24 cellular contexts compared by ENCODE assay signal in genomic region chr4:130266814-130267213, GRCh38.
DNase-seq lines count a peak whose midpoint lies in the region; ATAC-seq, FAIRE-seq and TF ChIP-seq lines count a peak whose summit lies in the region.
"Had no signal": no experiment of that assay in that cellular context is flagged by ENCODE, and none has a peak within 500 bp of the region (broad histone marks: within the 10 kb centered on the region; RNA-seq: fewer than 3 reads in every experiment).

No MANE protein-coding gene starts in this region.

- TF ChIP-seq EP300 in A549 (IDR thresholded peaks at IDR 0.05), result no peak

- peaks cover 40% of the 10 kb centered on the region for H3K9me3 Mint-ChIP-seq in endodermal cell

- H3K4me2 ChIP-seq in A549, result no peak overlapping the region

- WGBS in A549 (ENCODE audit: missing lambda C conversion rate), result 0% methylated on average over 2 of the region's 2 CpGs
- WGBS in endodermal cell (ENCODE audit: insufficient coverage in 1 of 2, insufficient read length in 1 of 2), 2 experiments, result 79% methylated on average over 2 of the region's 2 CpGs; no CpG with 5 or more reads in 1 of the 2 experiments

- TF ChIP-seq RAD21 in A549 (conservative IDR thresholded peaks at IDR 0.05 in 1 of 2, IDR thresholded peaks at IDR 0.05 in 1 of 2), result no peak

- TF ChIP-seq POLR2A in A549 (IDR thresholded peaks at IDR 0.05; ENCODE audit: low read length), result no peak
- no peak for TF ChIP-seq POLR2A in H54 (IDR thresholded peaks at IDR 0.05; ENCODE audit: low read depth, low read length)

- POLR2A ChIA-PET in A549 (lab: Yijun Ruan, JAX) (no interaction called here), HEK293 (lab: Yijun Ruan, JAX) (no interaction called here)

- peaks cover 12% of the 10 kb centered on the region for H3K36me3 Mint-ChIP-seq in endodermal cell (ENCODE audit: low read depth)
- H3K36me3 Mint-ChIP-seq: CD14-positive monocyte; CD4-positive, alpha-beta memory T cell; CD4-positive, CD25-positive, alpha-beta regulatory T cell; CD8-positive, alpha-beta memory T cell had no signal

- H3K36me3 ChIP-seq in HEK293 (ENCODE audit: control insufficient read depth in 2 of 2, insufficient read depth in 1 of 2, low read length in 2 of 2) (no peaks in the 10 kb centered on the region), endodermal cell (ENCODE audit: control insufficient read depth, insufficient read depth, low read length) (no peaks in the 10 kb centered on the region)

- no peak for FAIRE-seq in A549 (lab: Jason Lieb, UNC)
- FAIRE-seq in H54 (lab: Jason Lieb, UNC), result no peak
- FAIRE-seq: GM12878, GM12892, GM18507 had no signal

- no peak for DNase-seq in A549 (ENCODE audit: low read depth in 1 of 2, low spot score in 1 of 2)
- no peak for DNase-seq in endodermal cell
- no peak for DNase-seq in central memory CD4-positive, alpha-beta T cell
- no peak for DNase-seq in H54 (ENCODE audit: insufficient read length, low spot score)
- DNase-seq: ACHN; C1 segment of cervical spinal cord; CD4-positive, alpha-beta memory T cell; CD4-positive, CD25-positive, alpha-beta regulatory T cell; CD8-positive, alpha-beta memory T cell; COR-L47; DMS 273 treated with DMSO at 0.1 percent for 48 hours; DMS153; DMS53; DMS79; DND-41; EL; GDM1 had no signal

- H3K4me1 ChIP-seq in A549 (no peaks in the 10 kb centered on the region), HEK293 (ENCODE audit: control insufficient read depth, insufficient read depth, low read length) (no peaks in the 10 kb centered on the region), endodermal cell (ENCODE audit: control insufficient read depth, insufficient read depth, low read length) (no peaks in the 10 kb centered on the region)

- no peak overlapping the region for H3K27ac Mint-ChIP-seq in endodermal cell
- H3K27ac Mint-ChIP-seq: B cell; CD14-positive monocyte; CD4-positive, alpha-beta memory T cell; CD4-positive, CD25-positive, alpha-beta regulatory T cell; CD8-positive, alpha-beta memory T cell had no signal

- H3K4me1 Mint-ChIP-seq in endodermal cell, result no peaks in the 10 kb centered on the region
- H3K4me1 Mint-ChIP-seq: B cell; CD14-positive monocyte; CD4-positive, alpha-beta memory T cell; CD4-positive, CD25-positive, alpha-beta regulatory T cell; CD8-positive, alpha-beta memory T cell had no signal

- no peak for TF ChIP-seq CTCF in A549 (IDR thresholded peaks at IDR 0.05)
- TF ChIP-seq CTCF in HEK293 (tag by site-specific recombination; IDR thresholded peaks at IDR 0.05), result no peak
- TF ChIP-seq CTCF in endodermal cell (conservative IDR thresholded peaks at IDR 0.05), result no peak

- no peaks in the 10 kb centered on the region for H3K27me3 Mint-ChIP-seq in endodermal cell (ENCODE audit: insufficient read depth)
- H3K27me3 Mint-ChIP-seq: B cell; CD4-positive, alpha-beta memory T cell; CD4-positive, CD25-positive, alpha-beta regulatory T cell; CD8-positive, alpha-beta memory T cell had no signal

- CTCF ChIA-PET in A549 (lab: Yijun Ruan, JAX) (interaction anchor here (1.1 kb wide), 1 partner anchor 9 kb away, joined by 3 read pairs; no protein-coding TSS in a partner anchor), HEK293 (lab: Yijun Ruan, JAX) (no interaction called here)

- H3K9me3 ChIP-seq in A549 (no peaks in the 10 kb centered on the region), HEK293 (ENCODE audit: control insufficient read depth, insufficient read depth, low read depth, low read length) (no peaks in the 10 kb centered on the region), endodermal cell (ENCODE audit: control insufficient read depth, low read length) (peaks cover 24% of the 10 kb centered on the region)

- no peak overlapping the region for H3K4me3 Mint-ChIP-seq in endodermal cell
- H3K4me3 Mint-ChIP-seq: B cell; CD14-positive monocyte; CD4-positive, alpha-beta memory T cell; CD4-positive, CD25-positive, alpha-beta regulatory T cell; CD8-positive, alpha-beta memory T cell had no signal

- H3K27ac ChIP-seq in A549 (no peak overlapping the region), HEK293 (ENCODE audit: extremely low read depth, low read depth, low read length) (no peak overlapping the region), endodermal cell (ENCODE audit: low read depth, low read length) (no peak overlapping the region)
- H3K27ac ChIP-seq: 22Rv1 had no signal

- H3K9ac ChIP-seq in endodermal cell (ENCODE audit: extremely low read depth, low read length, poor library complexity, severe bottlenecking), result no peak overlapping the region

- ATAC-seq in A549, result no peak
- ATAC-seq: GM12878 had no signal

- H3K4me3 ChIP-seq in A549 (no peak overlapping the region), HEK293 (ENCODE audit: low read depth, low read length) (no peak overlapping the region), endodermal cell (ENCODE audit: low read length) (peak overlapping the region; percentile 21)
- H3K4me3 ChIP-seq: GM12878 had no signal

- no peaks in the 10 kb centered on the region for H3K27me3 ChIP-seq in endodermal cell (ENCODE audit: control insufficient read depth, insufficient read depth, low read length, poor library complexity, severe bottlenecking)

TF ChIP-seq in A549, 52 proteins besides CTCF, POLR2A, EP300 and RAD21:
- TF ChIP-seq EHF (CRISPR knock-in tag; IDR thresholded peaks at IDR 0.05) (no peak), RFX5 (IDR thresholded peaks at IDR 0.05) (no peak), ESRRA (IDR thresholded peaks at IDR 0.05; ENCODE audit: borderline replicate concordance, low read length) (no peak), ZFP36 (IDR thresholded peaks at IDR 0.05; ENCODE audit: borderline replicate concordance, partially characterized antibody) (peak; percentile 39), JUN (IDR thresholded peaks at IDR 0.05) (no peak), FOXS1 (CRISPR knock-in tag; IDR thresholded peaks at IDR 0.05) (no peak)

TF ChIP-seq in HEK293, 187 proteins besides CTCF, POLR2A, EP300 and RAD21:
- TF ChIP-seq TRIM28 (IDR thresholded peaks at IDR 0.05; ENCODE audit: borderline replicate concordance, low read length), result peak; percentile 56; the same call in 1 of the 2 replicates
- TF ChIP-seq GLIS2 (tag by site-specific recombination; IDR thresholded peaks at IDR 0.05), result no peak
- TF ChIP-seq, protein P1, sequence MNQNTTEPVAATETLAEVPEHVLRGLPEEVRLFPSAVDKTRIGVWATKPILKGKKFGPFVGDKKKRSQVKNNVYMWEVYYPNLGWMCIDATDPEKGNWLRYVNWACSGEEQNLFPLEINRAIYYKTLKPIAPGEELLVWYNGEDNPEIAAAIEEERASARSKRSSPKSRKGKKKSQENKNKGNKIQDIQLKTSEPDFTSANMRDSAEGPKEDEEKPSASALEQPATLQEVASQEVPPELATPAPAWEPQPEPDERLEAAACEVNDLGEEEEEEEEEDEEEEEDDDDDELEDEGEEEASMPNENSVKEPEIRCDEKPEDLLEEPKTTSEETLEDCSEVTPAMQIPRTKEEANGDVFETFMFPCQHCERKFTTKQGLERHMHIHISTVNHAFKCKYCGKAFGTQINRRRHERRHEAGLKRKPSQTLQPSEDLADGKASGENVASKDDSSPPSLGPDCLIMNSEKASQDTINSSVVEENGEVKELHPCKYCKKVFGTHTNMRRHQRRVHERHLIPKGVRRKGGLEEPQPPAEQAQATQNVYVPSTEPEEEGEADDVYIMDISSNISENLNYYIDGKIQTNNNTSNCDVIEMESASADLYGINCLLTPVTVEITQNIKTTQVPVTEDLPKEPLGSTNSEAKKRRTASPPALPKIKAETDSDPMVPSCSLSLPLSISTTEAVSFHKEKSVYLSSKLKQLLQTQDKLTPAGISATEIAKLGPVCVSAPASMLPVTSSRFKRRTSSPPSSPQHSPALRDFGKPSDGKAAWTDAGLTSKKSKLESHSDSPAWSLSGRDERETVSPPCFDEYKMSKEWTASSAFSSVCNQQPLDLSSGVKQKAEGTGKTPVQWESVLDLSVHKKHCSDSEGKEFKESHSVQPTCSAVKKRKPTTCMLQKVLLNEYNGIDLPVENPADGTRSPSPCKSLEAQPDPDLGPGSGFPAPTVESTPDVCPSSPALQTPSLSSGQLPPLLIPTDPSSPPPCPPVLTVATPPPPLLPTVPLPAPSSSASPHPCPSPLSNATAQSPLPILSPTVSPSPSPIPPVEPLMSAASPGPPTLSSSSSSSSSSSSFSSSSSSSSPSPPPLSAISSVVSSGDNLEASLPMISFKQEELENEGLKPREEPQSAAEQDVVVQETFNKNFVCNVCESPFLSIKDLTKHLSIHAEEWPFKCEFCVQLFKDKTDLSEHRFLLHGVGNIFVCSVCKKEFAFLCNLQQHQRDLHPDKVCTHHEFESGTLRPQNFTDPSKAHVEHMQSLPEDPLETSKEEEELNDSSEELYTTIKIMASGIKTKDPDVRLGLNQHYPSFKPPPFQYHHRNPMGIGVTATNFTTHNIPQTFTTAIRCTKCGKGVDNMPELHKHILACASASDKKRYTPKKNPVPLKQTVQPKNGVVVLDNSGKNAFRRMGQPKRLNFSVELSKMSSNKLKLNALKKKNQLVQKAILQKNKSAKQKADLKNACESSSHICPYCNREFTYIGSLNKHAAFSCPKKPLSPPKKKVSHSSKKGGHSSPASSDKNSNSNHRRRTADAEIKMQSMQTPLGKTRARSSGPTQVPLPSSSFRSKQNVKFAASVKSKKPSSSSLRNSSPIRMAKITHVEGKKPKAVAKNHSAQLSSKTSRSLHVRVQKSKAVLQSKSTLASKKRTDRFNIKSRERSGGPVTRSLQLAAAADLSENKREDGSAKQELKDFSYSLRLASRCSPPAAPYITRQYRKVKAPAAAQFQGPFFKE (tag by site-specific recombination; IDR thresholded peaks at IDR 0.05; ENCODE audit: borderline replicate concordance), result no peak
- no peak for TF ChIP-seq ZNF239 (tag by site-specific recombination; IDR thresholded peaks at IDR 0.05)
- TF ChIP-seq ZBTB17 (tag by site-specific recombination; IDR thresholded peaks at IDR 0.05), result no peak
- TF ChIP-seq ZNF560 (tag by site-specific recombination; IDR thresholded peaks at IDR 0.05; ENCODE audit: borderline replicate concordance), result no peak
- peak; percentile 70 for TF ChIP-seq SETDB1 (IDR thresholded peaks at IDR 0.05; ENCODE audit: insufficient read length, low read length)
- no peak for TF ChIP-seq ZNF529 (tag by site-specific recombination; IDR thresholded peaks at IDR 0.05; ENCODE audit: insufficient replicate concordance)
- peak; percentile 76 for TF ChIP-seq ZNF585B (tag by site-specific recombination; IDR thresholded peaks at IDR 0.05)
